1 cellular context compared by ENCODE assay signal in the genomic region with DNA sequence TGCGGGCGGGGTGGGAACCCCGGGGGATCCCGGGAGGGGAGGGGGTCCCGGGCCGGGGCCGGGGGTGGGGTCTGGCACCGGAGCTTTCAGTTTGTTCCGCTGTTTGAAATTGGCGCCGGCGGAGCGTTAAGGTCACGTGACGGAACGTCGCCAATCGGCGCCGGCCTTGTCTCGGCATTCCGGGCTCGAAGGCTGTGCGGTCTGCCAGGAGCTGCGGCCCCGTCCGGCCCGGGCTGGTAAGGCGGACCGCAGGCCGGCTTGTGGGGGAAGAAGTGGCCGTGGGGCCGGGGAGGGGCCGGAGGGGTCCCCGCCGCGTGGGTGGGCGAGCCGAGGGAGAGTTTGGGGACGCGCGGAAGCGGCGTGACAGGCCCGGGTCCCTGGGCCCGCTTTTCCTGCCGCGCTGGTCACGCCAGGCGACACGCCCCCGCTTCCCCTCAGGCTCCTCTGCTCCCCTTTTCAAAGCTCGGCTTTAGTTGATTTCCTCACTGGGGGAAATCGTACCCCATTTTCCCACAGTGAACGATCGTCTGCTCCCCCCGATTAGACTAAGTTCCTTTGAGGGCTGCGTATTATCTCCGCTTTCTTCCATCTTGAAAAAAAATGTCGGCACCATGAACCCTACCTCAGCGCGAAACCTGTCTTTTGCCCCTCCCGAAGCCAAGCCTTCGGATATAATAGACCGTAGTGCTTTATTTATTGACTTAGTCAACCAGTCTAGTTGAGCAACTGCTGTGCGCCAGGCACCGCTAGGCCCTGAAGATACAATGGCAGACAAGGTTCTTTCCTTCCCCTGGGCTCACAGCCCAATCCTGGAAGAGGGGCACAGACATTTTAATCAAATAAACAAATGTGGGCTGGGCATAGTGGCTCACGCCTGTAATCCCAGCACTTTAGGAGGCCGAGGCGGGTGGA.
TF ChIP-seq lines count a peak whose summit lies in the region.

A gene with protein sequence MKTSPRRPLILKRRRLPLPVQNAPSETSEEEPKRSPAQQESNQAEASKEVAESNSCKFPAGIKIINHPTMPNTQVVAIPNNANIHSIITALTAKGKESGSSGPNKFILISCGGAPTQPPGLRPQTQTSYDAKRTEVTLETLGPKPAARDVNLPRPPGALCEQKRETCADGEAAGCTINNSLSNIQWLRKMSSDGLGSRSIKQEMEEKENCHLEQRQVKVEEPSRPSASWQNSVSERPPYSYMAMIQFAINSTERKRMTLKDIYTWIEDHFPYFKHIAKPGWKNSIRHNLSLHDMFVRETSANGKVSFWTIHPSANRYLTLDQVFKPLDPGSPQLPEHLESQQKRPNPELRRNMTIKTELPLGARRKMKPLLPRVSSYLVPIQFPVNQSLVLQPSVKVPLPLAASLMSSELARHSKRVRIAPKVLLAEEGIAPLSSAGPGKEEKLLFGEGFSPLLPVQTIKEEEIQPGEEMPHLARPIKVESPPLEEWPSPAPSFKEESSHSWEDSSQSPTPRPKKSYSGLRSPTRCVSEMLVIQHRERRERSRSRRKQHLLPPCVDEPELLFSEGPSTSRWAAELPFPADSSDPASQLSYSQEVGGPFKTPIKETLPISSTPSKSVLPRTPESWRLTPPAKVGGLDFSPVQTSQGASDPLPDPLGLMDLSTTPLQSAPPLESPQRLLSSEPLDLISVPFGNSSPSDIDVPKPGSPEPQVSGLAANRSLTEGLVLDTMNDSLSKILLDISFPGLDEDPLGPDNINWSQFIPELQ (minus strand): TSS at position 128 of the 912 bp plus-strand sequence. CDS start 2,696 bp downstream, outside the sequence.
A gene with protein sequence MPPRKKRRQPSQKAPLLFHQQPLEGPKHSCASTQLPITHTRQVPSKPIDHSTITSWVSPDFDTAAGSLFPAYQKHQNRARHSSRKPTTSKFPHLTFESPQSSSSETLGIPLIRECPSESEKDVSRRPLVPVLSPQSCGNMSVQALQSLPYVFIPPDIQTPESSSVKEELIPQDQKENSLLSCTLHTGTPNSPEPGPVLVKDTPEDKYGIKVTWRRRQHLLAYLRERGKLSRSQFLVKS (plus strand): TSS at position 177 of the 912 bp plus-strand sequence. CDS start 8,144 bp downstream, outside the sequence.

TF ChIP-seq in GM12878, 131 proteins besides CTCF, POLR2A, EP300 and RAD21 (continued from another document and continues in another):
- TF ChIP-seq, protein P1, sequence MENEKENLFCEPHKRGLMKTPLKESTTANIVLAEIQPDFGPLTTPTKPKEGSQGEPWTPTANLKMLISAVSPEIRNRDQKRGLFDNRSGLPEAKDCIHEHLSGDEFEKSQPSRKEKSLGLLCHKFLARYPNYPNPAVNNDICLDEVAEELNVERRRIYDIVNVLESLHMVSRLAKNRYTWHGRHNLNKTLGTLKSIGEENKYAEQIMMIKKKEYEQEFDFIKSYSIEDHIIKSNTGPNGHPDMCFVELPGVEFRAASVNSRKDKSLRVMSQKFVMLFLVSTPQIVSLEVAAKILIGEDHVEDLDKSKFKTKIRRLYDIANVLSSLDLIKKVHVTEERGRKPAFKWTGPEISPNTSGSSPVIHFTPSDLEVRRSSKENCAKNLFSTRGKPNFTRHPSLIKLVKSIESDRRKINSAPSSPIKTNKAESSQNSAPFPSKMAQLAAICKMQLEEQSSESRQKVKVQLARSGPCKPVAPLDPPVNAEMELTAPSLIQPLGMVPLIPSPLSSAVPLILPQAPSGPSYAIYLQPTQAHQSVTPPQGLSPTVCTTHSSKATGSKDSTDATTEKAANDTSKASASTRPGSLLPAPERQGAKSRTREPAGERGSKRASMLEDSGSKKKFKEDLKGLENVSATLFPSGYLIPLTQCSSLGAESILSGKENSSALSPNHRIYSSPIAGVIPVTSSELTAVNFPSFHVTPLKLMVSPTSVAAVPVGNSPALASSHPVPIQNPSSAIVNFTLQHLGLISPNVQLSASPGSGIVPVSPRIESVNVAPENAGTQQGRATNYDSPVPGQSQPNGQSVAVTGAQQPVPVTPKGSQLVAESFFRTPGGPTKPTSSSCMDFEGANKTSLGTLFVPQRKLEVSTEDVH (IDR thresholded peaks at IDR 0.05; ENCODE audit: low read depth, partially characterized antibody), result no peak
- TF ChIP-seq NR2F1 (conservative IDR thresholded peaks at IDR 0.05) (0 out of 2 replicates have a peak, but pooled peaks have one; percentile 41), TCF12 (IDR thresholded peaks at IDR 0.05; ENCODE audit: low read depth, low read length) (no peak), SMAD1 (IDR thresholded peaks at IDR 0.05; ENCODE audit: low read depth, partially characterized antibody) (no peak), IKZF1 (conservative IDR thresholded peaks at IDR 0.05) (peak; percentile 68), GATAD2B (conservative IDR thresholded peaks at IDR 0.05; ENCODE audit: low read depth) (peak; percentile 81), EGR1 (IDR thresholded peaks at IDR 0.05; ENCODE audit: borderline replicate concordance in 1 of 2, low read depth in 2 of 2, low read length in 2 of 2) (peak in 1 of 2 experiments; percentile 92; a peak in 2 of 3 replicates), TCF3 (IDR thresholded peaks at IDR 0.05; ENCODE audit: borderline replicate concordance, insufficient read depth, low read depth, low read length) (no peak), NR2C1 (IDR thresholded peaks at IDR 0.05) (0 out of 2 replicates have a peak, but pooled peaks have one; percentile 9), DPF2 (IDR thresholded peaks at IDR 0.05) (peak; percentile 49; the same call in 1 of the 2 replicates), ETV6 (conservative IDR thresholded peaks at IDR 0.05 in 1 of 2, IDR thresholded peaks at IDR 0.05 in 1 of 2; ENCODE audit: borderline replicate concordance in 1 of 2, low read depth in 1 of 2) (no peak), WRNIP1 (IDR thresholded peaks at IDR 0.05; ENCODE audit: borderline replicate concordance, low read depth, low read length) (no peak), ZSCAN29 (IDR thresholded peaks at IDR 0.05) (no peak), MEF2A (IDR thresholded peaks at IDR 0.05; ENCODE audit: insufficient read depth, low read depth, low read length) (no peak), MTA2 (IDR thresholded peaks at IDR 0.05; ENCODE audit: low read depth) (no peak), STAT3 (IDR thresholded peaks at IDR 0.05; ENCODE audit: low read depth, low read length) (no peak), TCF7 (IDR thresholded peaks at IDR 0.05; ENCODE audit: borderline replicate concordance) (no peak), CHD2 (IDR thresholded peaks at IDR 0.05; ENCODE audit: borderline replicate concordance, low read depth, low read length) (no peak), ASH2L (IDR thresholded peaks at IDR 0.05; ENCODE audit: borderline replicate concordance, low read depth) (peak; percentile 88; the same call in 1 of the 2 replicates), SIX5 (IDR thresholded peaks at IDR 0.05; ENCODE audit: low read depth, low read length, severe bottlenecking) (no peak), FOXM1 (IDR thresholded peaks at IDR 0.05; ENCODE audit: low read depth, low read length) (no peak), ZNF24 (IDR thresholded peaks at IDR 0.05) (0 out of 2 replicates have a peak, but pooled peaks have one; percentile 20), POLR2AphosphoS5 (IDR thresholded peaks at IDR 0.05; ENCODE audit: low read length) (peak; percentile 61; the same call in 1 of the 2 replicates), EZH2 (IDR thresholded peaks at IDR 0.05; ENCODE audit: borderline replicate concordance, control insufficient read depth, low read depth, low read length) (no peak), PML (IDR thresholded peaks at IDR 0.05; ENCODE audit: low read length) (peak; percentile 63; the same call in 1 of the 2 replicates)
- TF ChIP-seq, protein P2, sequence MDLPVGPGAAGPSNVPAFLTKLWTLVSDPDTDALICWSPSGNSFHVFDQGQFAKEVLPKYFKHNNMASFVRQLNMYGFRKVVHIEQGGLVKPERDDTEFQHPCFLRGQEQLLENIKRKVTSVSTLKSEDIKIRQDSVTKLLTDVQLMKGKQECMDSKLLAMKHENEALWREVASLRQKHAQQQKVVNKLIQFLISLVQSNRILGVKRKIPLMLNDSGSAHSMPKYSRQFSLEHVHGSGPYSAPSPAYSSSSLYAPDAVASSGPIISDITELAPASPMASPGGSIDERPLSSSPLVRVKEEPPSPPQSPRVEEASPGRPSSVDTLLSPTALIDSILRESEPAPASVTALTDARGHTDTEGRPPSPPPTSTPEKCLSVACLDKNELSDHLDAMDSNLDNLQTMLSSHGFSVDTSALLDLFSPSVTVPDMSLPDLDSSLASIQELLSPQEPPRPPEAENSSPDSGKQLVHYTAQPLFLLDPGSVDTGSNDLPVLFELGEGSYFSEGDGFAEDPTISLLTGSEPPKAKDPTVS (IDR thresholded peaks at IDR 0.05; ENCODE audit: low read depth, low read length), result no peak
- TF ChIP-seq, protein P3, sequence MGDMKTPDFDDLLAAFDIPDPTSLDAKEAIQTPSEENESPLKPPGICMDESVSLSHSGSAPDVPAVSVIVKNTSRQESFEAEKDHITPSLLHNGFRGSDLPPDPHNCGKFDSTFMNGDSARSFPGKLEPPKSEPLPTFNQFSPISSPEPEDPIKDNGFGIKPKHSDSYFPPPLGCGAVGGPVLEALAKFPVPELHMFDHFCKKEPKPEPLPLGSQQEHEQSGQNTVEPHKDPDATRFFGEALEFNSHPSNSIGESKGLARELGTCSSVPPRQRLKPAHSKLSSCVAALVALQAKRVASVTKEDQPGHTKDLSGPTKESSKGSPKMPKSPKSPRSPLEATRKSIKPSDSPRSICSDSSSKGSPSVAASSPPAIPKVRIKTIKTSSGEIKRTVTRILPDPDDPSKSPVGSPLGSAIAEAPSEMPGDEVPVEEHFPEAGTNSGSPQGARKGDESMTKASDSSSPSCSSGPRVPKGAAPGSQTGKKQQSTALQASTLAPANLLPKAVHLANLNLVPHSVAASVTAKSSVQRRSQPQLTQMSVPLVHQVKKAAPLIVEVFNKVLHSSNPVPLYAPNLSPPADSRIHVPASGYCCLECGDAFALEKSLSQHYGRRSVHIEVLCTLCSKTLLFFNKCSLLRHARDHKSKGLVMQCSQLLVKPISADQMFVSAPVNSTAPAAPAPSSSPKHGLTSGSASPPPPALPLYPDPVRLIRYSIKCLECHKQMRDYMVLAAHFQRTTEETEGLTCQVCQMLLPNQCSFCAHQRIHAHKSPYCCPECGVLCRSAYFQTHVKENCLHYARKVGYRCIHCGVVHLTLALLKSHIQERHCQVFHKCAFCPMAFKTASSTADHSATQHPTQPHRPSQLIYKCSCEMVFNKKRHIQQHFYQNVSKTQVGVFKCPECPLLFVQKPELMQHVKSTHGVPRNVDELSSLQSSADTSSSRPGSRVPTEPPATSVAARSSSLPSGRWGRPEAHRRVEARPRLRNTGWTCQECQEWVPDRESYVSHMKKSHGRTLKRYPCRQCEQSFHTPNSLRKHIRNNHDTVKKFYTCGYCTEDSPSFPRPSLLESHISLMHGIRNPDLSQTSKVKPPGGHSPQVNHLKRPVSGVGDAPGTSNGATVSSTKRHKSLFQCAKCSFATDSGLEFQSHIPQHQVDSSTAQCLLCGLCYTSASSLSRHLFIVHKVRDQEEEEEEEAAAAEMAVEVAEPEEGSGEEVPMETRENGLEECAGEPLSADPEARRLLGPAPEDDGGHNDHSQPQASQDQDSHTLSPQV (IDR thresholded peaks at IDR 0.05), result 0 out of 2 replicates have a peak, but pooled peaks have one; percentile 18
- TF ChIP-seq, protein P4, sequence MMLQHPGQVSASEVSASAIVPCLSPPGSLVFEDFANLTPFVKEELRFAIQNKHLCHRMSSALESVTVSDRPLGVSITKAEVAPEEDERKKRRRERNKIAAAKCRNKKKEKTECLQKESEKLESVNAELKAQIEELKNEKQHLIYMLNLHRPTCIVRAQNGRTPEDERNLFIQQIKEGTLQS (IDR thresholded peaks at IDR 0.05; ENCODE audit: borderline replicate concordance, extremely low read depth, low read depth, low read length), result peak; percentile 62; the same call in 1 of the 2 replicates
- TF ChIP-seq, protein P5, sequence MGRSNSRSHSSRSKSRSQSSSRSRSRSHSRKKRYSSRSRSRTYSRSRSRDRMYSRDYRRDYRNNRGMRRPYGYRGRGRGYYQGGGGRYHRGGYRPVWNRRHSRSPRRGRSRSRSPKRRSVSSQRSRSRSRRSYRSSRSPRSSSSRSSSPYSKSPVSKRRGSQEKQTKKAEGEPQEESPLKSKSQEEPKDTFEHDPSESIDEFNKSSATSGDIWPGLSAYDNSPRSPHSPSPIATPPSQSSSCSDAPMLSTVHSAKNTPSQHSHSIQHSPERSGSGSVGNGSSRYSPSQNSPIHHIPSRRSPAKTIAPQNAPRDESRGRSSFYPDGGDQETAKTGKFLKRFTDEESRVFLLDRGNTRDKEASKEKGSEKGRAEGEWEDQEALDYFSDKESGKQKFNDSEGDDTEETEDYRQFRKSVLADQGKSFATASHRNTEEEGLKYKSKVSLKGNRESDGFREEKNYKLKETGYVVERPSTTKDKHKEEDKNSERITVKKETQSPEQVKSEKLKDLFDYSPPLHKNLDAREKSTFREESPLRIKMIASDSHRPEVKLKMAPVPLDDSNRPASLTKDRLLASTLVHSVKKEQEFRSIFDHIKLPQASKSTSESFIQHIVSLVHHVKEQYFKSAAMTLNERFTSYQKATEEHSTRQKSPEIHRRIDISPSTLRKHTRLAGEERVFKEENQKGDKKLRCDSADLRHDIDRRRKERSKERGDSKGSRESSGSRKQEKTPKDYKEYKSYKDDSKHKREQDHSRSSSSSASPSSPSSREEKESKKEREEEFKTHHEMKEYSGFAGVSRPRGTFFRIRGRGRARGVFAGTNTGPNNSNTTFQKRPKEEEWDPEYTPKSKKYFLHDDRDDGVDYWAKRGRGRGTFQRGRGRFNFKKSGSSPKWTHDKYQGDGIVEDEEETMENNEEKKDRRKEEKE (IDR thresholded peaks at IDR 0.05), result no peak
- TF ChIP-seq, protein P6, sequence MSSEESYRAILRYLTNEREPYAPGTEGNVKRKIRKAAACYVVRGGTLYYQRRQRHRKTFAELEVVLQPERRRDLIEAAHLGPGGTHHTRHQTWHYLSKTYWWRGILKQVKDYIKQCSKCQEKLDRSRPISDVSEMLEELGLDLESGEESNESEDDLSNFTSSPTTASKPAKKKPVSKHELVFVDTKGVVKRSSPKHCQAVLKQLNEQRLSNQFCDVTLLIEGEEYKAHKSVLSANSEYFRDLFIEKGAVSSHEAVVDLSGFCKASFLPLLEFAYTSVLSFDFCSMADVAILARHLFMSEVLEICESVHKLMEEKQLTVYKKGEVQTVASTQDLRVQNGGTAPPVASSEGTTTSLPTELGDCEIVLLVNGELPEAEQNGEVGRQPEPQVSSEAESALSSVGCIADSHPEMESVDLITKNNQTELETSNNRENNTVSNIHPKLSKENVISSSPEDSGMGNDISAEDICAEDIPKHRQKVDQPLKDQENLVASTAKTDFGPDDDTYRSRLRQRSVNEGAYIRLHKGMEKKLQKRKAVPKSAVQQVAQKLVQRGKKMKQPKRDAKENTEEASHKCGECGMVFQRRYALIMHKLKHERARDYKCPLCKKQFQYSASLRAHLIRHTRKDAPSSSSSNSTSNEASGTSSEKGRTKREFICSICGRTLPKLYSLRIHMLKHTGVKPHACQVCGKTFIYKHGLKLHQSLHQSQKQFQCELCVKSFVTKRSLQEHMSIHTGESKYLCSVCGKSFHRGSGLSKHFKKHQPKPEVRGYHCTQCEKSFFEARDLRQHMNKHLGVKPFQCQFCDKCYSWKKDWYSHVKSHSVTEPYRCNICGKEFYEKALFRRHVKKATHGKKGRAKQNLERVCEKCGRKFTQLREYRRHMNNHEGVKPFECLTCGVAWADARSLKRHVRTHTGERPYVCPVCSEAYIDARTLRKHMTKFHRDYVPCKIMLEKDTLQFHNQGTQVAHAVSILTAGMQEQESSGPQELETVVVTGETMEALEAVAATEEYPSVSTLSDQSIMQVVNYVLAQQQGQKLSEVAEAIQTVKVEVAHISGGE (CRISPR knock-in tag; IDR thresholded peaks at IDR 0.05), result no peak
- TF ChIP-seq, protein P7, sequence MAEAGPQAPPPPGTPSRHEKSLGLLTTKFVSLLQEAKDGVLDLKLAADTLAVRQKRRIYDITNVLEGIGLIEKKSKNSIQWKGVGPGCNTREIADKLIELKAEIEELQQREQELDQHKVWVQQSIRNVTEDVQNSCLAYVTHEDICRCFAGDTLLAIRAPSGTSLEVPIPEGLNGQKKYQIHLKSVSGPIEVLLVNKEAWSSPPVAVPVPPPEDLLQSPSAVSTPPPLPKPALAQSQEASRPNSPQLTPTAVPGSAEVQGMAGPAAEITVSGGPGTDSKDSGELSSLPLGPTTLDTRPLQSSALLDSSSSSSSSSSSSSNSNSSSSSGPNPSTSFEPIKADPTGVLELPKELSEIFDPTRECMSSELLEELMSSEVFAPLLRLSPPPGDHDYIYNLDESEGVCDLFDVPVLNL (IDR thresholded peaks at IDR 0.05; ENCODE audit: low read depth, low read length), result peak; percentile 97
